ENCODE assay signal across 8 cellular contexts in genomic region chr6:32971581-32972352, GRCh38. TPM values are rescaled to one million over a fixed set of nuclear protein-coding genes. Genes with fewer than 3 reads are reported as not detected.
DNase-seq lines count a peak whose midpoint lies in the region; ATAC-seq and FAIRE-seq lines count a peak whose summit lies in the region.

No MANE protein-coding gene starts in this region.

- H3K4me3 Mint-ChIP-seq in activated CD8-positive, alpha-beta memory T cell treated with anti-CD3 and anti-CD28 coated beads, Interleukin-2, amount 10 ng/mL, durations not matched to agents 7 days and 5 days: peak overlapping the region; percentile 94
- H3K4me3 Mint-ChIP-seq in effector memory CD8-positive, alpha-beta T cell: peak overlapping the region; percentile 88 to 94
- H3K4me3 Mint-ChIP-seq in memory B cell: peak overlapping the region; percentile 98

- FAIRE-seq in HTR-8/SVneo (lab: Jason Lieb, UNC): peak; percentile 85

- H3K4me1 Mint-ChIP-seq in activated CD8-positive, alpha-beta memory T cell treated with anti-CD3 and anti-CD28 coated beads, Interleukin-2, amount 10 ng/mL, durations not matched to agents 7 days and 5 days: peaks cover 24% of the 10 kb centered on the region
- H3K4me1 Mint-ChIP-seq in effector memory CD8-positive, alpha-beta T cell (ENCODE audit: low read depth in 2 of 2): peaks cover 53 to 71% of the 10 kb centered on the region in 2 donors
- H3K4me1 Mint-ChIP-seq in memory B cell: peaks cover 41% of the 10 kb centered on the region

- peak overlapping the region; percentile 99 for H3K27ac Mint-ChIP-seq in activated CD8-positive, alpha-beta memory T cell treated with anti-CD3 and anti-CD28 coated beads, Interleukin-2, amount 10 ng/mL, durations not matched to agents 7 days and 5 days
- H3K27ac Mint-ChIP-seq in effector memory CD8-positive, alpha-beta T cell: peak overlapping the region; percentile 94 to 98
- peak overlapping the region; percentile 99 for H3K27ac Mint-ChIP-seq in memory B cell

- in situ Hi-C loops in Caki2 (cut with HindIII; ENCODE audit: low pct_unique_long_range_greater_than_20kb, low sequenced_read_pairs): no loop called here

- H3K27me3 Mint-ChIP-seq in activated CD8-positive, alpha-beta memory T cell treated with anti-CD3 and anti-CD28 coated beads, Interleukin-2, amount 10 ng/mL, durations not matched to agents 7 days and 5 days: no peaks in the 10 kb centered on the region
- no peaks in the 10 kb centered on the region for H3K27me3 Mint-ChIP-seq in effector memory CD8-positive, alpha-beta T cell
- H3K27me3 Mint-ChIP-seq in memory B cell: no peaks in the 10 kb centered on the region

- no peaks in the 10 kb centered on the region for H3K9me3 Mint-ChIP-seq in activated CD8-positive, alpha-beta memory T cell treated with anti-CD3 and anti-CD28 coated beads, Interleukin-2, amount 10 ng/mL, durations not matched to agents 7 days and 5 days (ENCODE audit: low read depth)
- H3K9me3 Mint-ChIP-seq in effector memory CD8-positive, alpha-beta T cell: no peaks in the 10 kb centered on the region
- no peaks in the 10 kb centered on the region for H3K9me3 Mint-ChIP-seq in memory B cell

- CTCF ChIA-PET in activated CD8-positive, alpha-beta memory T cell treated with anti-CD3 and anti-CD28 coated beads, Interleukin-2, amount 10 ng/mL, durations not matched to agents 7 days and 5 days (lab: Charles Lee): interaction anchor here (0.6 to 17.8 kb wide), 23 partner anchors 10 to 779 kb away, joined by 3 to 249 read pairs (median 5); partner anchors contain the start of genes GPSM3, HLA-DMA, HLA-DPA1 and PSMB9

- H3K36me3 Mint-ChIP-seq in activated CD8-positive, alpha-beta memory T cell treated with anti-CD3 and anti-CD28 coated beads, Interleukin-2, amount 10 ng/mL, durations not matched to agents 7 days and 5 days: peaks cover 67% of the 10 kb centered on the region
- peaks cover 86% of the 10 kb centered on the region for H3K36me3 Mint-ChIP-seq in effector memory CD8-positive, alpha-beta T cell (ENCODE audit: insufficient read depth)
- peaks cover 34% of the 10 kb centered on the region for H3K36me3 Mint-ChIP-seq in memory B cell

- ATAC-seq in GM21381 (IDR thresholded peaks at IDR 0.05; ENCODE audit: unreplicated experiment) (peak; percentile 40), memory B cell (ENCODE audit: low read depth) (peak; percentile 60)
- peak; percentile 41 for ATAC-seq in activated CD8-positive, alpha-beta memory T cell treated with anti-CD3 and anti-CD28 coated beads, Interleukin-2, amount 10 ng/mL, durations not matched to agents 7 days and 5 days
- peak; percentile 59 for ATAC-seq in effector memory CD8-positive, alpha-beta T cell (replicated peaks)

- DNase-seq in Caki2 (ENCODE audit: low read depth) (peak; percentile 100), HTR-8/SVneo (ENCODE audit: insufficient read length, low spot score) (peak; percentile 94), NOMO-1 treated with DMSO at 0.1 percent for 48 hours (lab: John Stamatoyannopoulos, UW; ENCODE audit: unreplicated experiment) (peak; percentile 99), memory B cell (ENCODE audit: low spot score in 2 of 2) (peak; percentile 100)
- peak; percentile 100 for DNase-seq in activated CD8-positive, alpha-beta memory T cell treated with anti-CD3 and anti-CD28 coated beads, Interleukin-2, amount 10 ng/mL, durations not matched to agents 7 days and 5 days
- peak; percentile 99 to 100 (median 99) for DNase-seq in effector memory CD8-positive, alpha-beta T cell
- peak; percentile 100 for DNase-seq in stimulated activated CD8-positive, alpha-beta memory T cell treated with anti-CD3 and anti-CD28 coated beads, Interleukin-12 subunit alpha, Interleukin-12 subunit beta, amount 100 ng/mL, for 1 hour (ENCODE audit: low read depth)

RNA-seq across cellular contexts. Expression of gene BRD2, which starts 3.4 kb away (rescaled TPM):
- total RNA-seq in Caki2 (2014; rRNA removed; shearing (Covaris generic); ENCODE audit: low replicate concordance): 43.7 and 62.6 TPM in 2 replicates
- 100 to 1,000 TPM; 309 to 336 TPM for total RNA-seq in activated CD8-positive, alpha-beta memory T cell treated with anti-CD3 and anti-CD28 coated beads, Interleukin-2, amount 10 ng/mL, durations not matched to agents 7 days and 5 days

RNA-seq across cellular contexts. Expression of gene HLA-DMA, which starts 18.9 kb away (rescaled TPM):
- 7.4 and 16.7 TPM in 2 replicates for total RNA-seq in Caki2 (2014; rRNA removed; shearing (Covaris generic); ENCODE audit: low replicate concordance)
- total RNA-seq in activated CD8-positive, alpha-beta memory T cell treated with anti-CD3 and anti-CD28 coated beads, Interleukin-2, amount 10 ng/mL, durations not matched to agents 7 days and 5 days: 10 to 100 TPM; 57.9 to 60.9 TPM

RNA-seq across cellular contexts. Expression of gene HLA-DMB, which starts 30.9 kb away (rescaled TPM):
- 0.35 and 13.2 TPM in 2 replicates for total RNA-seq in Caki2 (2014; rRNA removed; shearing (Covaris generic); ENCODE audit: low replicate concordance)
- total RNA-seq in activated CD8-positive, alpha-beta memory T cell treated with anti-CD3 and anti-CD28 coated beads, Interleukin-2, amount 10 ng/mL, durations not matched to agents 7 days and 5 days: 10 to 100 TPM; 22.7 to 31.2 TPM

RNA-seq across cellular contexts. Expression of gene HLA-DOA, which starts 37.6 kb away (rescaled TPM):
- total RNA-seq in Caki2 (2014; rRNA removed; shearing (Covaris generic); ENCODE audit: low replicate concordance): not detected in 2 replicates
- total RNA-seq in activated CD8-positive, alpha-beta memory T cell treated with anti-CD3 and anti-CD28 coated beads, Interleukin-2, amount 10 ng/mL, durations not matched to agents 7 days and 5 days: 10 to 100 TPM; 11.8 to 16.7 TPM

Comparison
In these comparisons a context has a peak if more than half of its experiments do, and no peak if none do; other contexts are left out.
1. Peak in every context shown above with its lines: DNase-seq and ATAC-seq.